ENCODE assay signal across 21 cellular contexts in genomic region chr12:66537866-66538265, GRCh38.
DNase-seq lines count a peak whose midpoint lies in the region; ATAC-seq, FAIRE-seq and TF ChIP-seq lines count a peak whose summit lies in the region.
"Had no signal": no experiment of that assay in that cellular context is flagged by ENCODE, and none has a peak within 500 bp of the region (broad histone marks: within the 10 kb centered on the region; RNA-seq: fewer than 3 reads in every experiment).

No MANE protein-coding gene starts in this region.

- no peaks in the 10 kb centered on the region for H3K4me1 ChIP-seq in H1 (replicated peaks in 1 of 4; ENCODE audit: control insufficient read depth in 3 of 4, insufficient read depth in 4 of 4, low read length in 3 of 4)
- H3K4me1 ChIP-seq: BLaER1 had no signal

- H3K4ac ChIP-seq in H1 (replicated peaks; ENCODE audit: insufficient read length, low read depth, low read length) = no peak overlapping the region

- H3K36me3 Mint-ChIP-seq in activated T-cell treated with anti-CD3 and anti-CD28 coated beads, Interleukin-2, amount 50 U/mL, for 24 hours (ENCODE audit: low read depth) = no peaks in the 10 kb centered on the region
- H3K36me3 Mint-ChIP-seq: CD4-positive, CD25-positive, alpha-beta regulatory T cell; CD8-positive, alpha-beta T cell had no signal

- POLR2A ChIA-PET in H1 (lab: Charles Lee; ENCODE audit: partially characterized antibody) = no interaction called here

- no peak overlapping the region for H4K8ac ChIP-seq in H1 (ENCODE audit: extremely low read depth, insufficient read depth, low read length)

- WGBS in H1 (ENCODE audit: extremely low coverage in 1 of 2, insufficient coverage in 1 of 2, insufficient read length in 1 of 2, insufficient replicate concordance in 2 of 2, low coverage in 1 of 2, low lambda C conversion rate in 2 of 2, missing lambda C conversion rate in 1 of 2), 2 experiments = 97% methylated on average over 3 of the region's 3 CpGs; no CpG with 5 or more reads in 1 of the 2 experiments

- no peak overlapping the region for H3K27ac Mint-ChIP-seq in activated T-cell treated with anti-CD3 and anti-CD28 coated beads, Interleukin-2, amount 50 U/mL, for 24 hours
- H3K27ac Mint-ChIP-seq: B cell; CD4-positive, CD25-positive, alpha-beta regulatory T cell; CD8-positive, alpha-beta T cell; H9 had no signal

- CTCF ChIA-PET in H1 (lab: Charles Lee; ENCODE audit: partially characterized antibody) = interaction anchor here (0.5 kb wide), 1 partner anchor 1742 kb away, joined by 4 read pairs; no protein-coding TSS in a partner anchor

- H3K9me3 ChIP-seq in H1 (ENCODE audit: insufficient read depth in 2 of 2, low read depth in 1 of 2, low read length in 1 of 2) = no peaks in the 10 kb centered on the region
- H3K9me3 ChIP-seq: BLaER1, Caco-2 had no signal

- H2AFZ ChIP-seq in H1 (ENCODE audit: low read length) = no peak overlapping the region
- H2AFZ ChIP-seq: GM23248 had no signal

- no peak overlapping the region for H3K27ac ChIP-seq in H1 (ENCODE audit: low read depth, low read length)
- H3K27ac ChIP-seq: BLaER1, C4-2B, GM23248 had no signal

- H3K56ac ChIP-seq in H1 (replicated peaks; ENCODE audit: insufficient read length, low read depth, low read length) = no peak overlapping the region

- TF ChIP-seq RAD21 in H1 (IDR thresholded peaks at IDR 0.05 in 1 of 2, conservative IDR thresholded peaks at IDR 0.05 in 1 of 2; ENCODE audit: low read depth in 2 of 2, low read length in 2 of 2) = no peak

- H3K9me3 Mint-ChIP-seq in activated T-cell treated with anti-CD3 and anti-CD28 coated beads, Interleukin-2, amount 50 U/mL, for 24 hours = no peaks in the 10 kb centered on the region
- H3K9me3 Mint-ChIP-seq: CD4-positive, CD25-positive, alpha-beta regulatory T cell; CD8-positive, alpha-beta T cell; H9 had no signal

- no peaks in the 10 kb centered on the region; the same call in 1 of the 2 replicates for H3K23me2 ChIP-seq in H1 (ENCODE audit: low read depth, low read length)

- H3K79me1 ChIP-seq in H1 (ENCODE audit: low read depth, low read length) = no peaks in the 10 kb centered on the region

- no peak for TF ChIP-seq EP300 in H1 (IDR thresholded peaks at IDR 0.05; ENCODE audit: borderline replicate concordance in 1 of 2, low read depth in 2 of 2, low read length in 2 of 2)

- no peak overlapping the region for H3K4me3 Mint-ChIP-seq in activated T-cell treated with anti-CD3 and anti-CD28 coated beads, Interleukin-2, amount 50 U/mL, for 24 hours
- H3K4me3 Mint-ChIP-seq: B cell; CD8-positive, alpha-beta T cell; H9 had no signal

- no peak overlapping the region for H3K18ac ChIP-seq in H1 (ENCODE audit: extremely low read depth, low read length)

- peak overlapping the region; percentile 29; the same call in 1 of the 2 replicates for H2BK12ac ChIP-seq in H1 (ENCODE audit: low read depth, low read length)

- H4K5ac ChIP-seq in H1 (ENCODE audit: insufficient read length, low read depth, low read length) = no peak overlapping the region

- FAIRE-seq in D721Med (lab: Jason Lieb, UNC) (peak; percentile 16), H1 (lab: Jason Lieb, UNC) (no peak), frontal cortex (lab: Jason Lieb, UNC) (no peak)
- FAIRE-seq: G401.6, GM12892 had no signal

- H3K9ac ChIP-seq in H1 (replicated peaks in 1 of 4; ENCODE audit: extremely low read depth in 1 of 4, low read depth in 3 of 4, low read length in 3 of 4) = no peak overlapping the region
- H3K9ac ChIP-seq: BLaER1, GM23248 had no signal

- H3K4me2 ChIP-seq in H1 (ENCODE audit: insufficient read depth in 1 of 2, low read depth in 2 of 2, low read length in 2 of 2) = no peak overlapping the region
- H3K4me2 ChIP-seq: BLaER1 had no signal

- no peak overlapping the region for H2BK20ac ChIP-seq in H1 (ENCODE audit: low read length)

- no peak for DNase-seq in D721Med (ENCODE audit: insufficient read length, low spot score)
- DNase-seq in DMS 273 treated with DMSO at 0.1 percent for 48 hours (lab: John Stamatoyannopoulos, UW) = peak; percentile 19
- peak; percentile 90 for DNase-seq in SK-N-DZ (ENCODE audit: low spot score)
- no peak for DNase-seq in H1 (ENCODE audit: low read depth in 1 of 2, low spot score in 2 of 2)
- DNase-seq in frontal cortex (ENCODE audit: low spot score in 2 of 2) = no peak
- no peak for DNase-seq in activated T-cell treated with anti-CD3 and anti-CD28 coated beads, Interleukin-2, amount 50 U/mL, for 24 hours
- no peak for DNase-seq in ureter (ENCODE audit: low spot score)
- DNase-seq: Caco-2; CD4-positive, CD25-positive, alpha-beta regulatory T cell; CD8-positive, alpha-beta T cell; DMS153; DND-41; GM23248; H9 had no signal

- ATAC-seq in GM19455 (IDR thresholded peaks at IDR 0.05; ENCODE audit: unreplicated experiment) = no peak
- ATAC-seq: CD8-positive, alpha-beta T cell; HCT116 had no signal

- no peaks in the 10 kb centered on the region for H3K27me3 Mint-ChIP-seq in activated T-cell treated with anti-CD3 and anti-CD28 coated beads, Interleukin-2, amount 50 U/mL, for 24 hours
- H3K27me3 Mint-ChIP-seq: B cell had no signal

- no peak overlapping the region for H3K14ac ChIP-seq in H1 (ENCODE audit: insufficient read length)

- H2AK5ac ChIP-seq in H1 (ENCODE audit: low read depth, low read length) = no peak overlapping the region

- H2BK15ac ChIP-seq in H1 (ENCODE audit: low read length) = no peak overlapping the region

- no peak for TF ChIP-seq POLR2A in H1 (IDR thresholded peaks at IDR 0.05; ENCODE audit: control extremely low read depth in 1 of 2, low read depth in 2 of 2, low read length in 2 of 2)

- H4K20me1 ChIP-seq in H1 (replicated peaks in 1 of 2; ENCODE audit: control insufficient read depth in 1 of 2, insufficient read depth in 2 of 2, low read length in 2 of 2) = no peaks in the 10 kb centered on the region
- H4K20me1 ChIP-seq: BLaER1 had no signal

- TF ChIP-seq CTCF in D721Med (IDR thresholded peaks at IDR 0.05; ENCODE audit: insufficient read depth, missing control alignments) (no peak), H1 (IDR thresholded peaks at IDR 0.05; ENCODE audit: control extremely low read depth in 1 of 3, insufficient read depth in 1 of 3, low read depth in 1 of 3, low read length in 3 of 3) (no peak)

- H3K79me2 ChIP-seq in H1 (ENCODE audit: control insufficient read depth in 1 of 2, insufficient read depth in 2 of 2, low read length in 2 of 2) = no peaks in the 10 kb centered on the region

- no peaks in the 10 kb centered on the region for H3K27me3 ChIP-seq in H1 (replicated peaks in 1 of 4; ENCODE audit: control insufficient read depth in 3 of 4, extremely low read depth in 1 of 4, insufficient read depth in 3 of 4, low read length in 3 of 4)
- H3K27me3 ChIP-seq: BLaER1 had no signal

- no peaks in the 10 kb centered on the region for H3K4me1 Mint-ChIP-seq in activated T-cell treated with anti-CD3 and anti-CD28 coated beads, Interleukin-2, amount 50 U/mL, for 24 hours (ENCODE audit: low read depth)
- H3K4me1 Mint-ChIP-seq: B cell; CD4-positive, CD25-positive, alpha-beta regulatory T cell had no signal

- H3K4me3 ChIP-seq in H1 (ENCODE audit: extremely low read depth in 1 of 4, insufficient read depth in 2 of 4, low read depth in 3 of 4, low read length in 4 of 4) = no peak overlapping the region
- H3K4me3 ChIP-seq: BLaER1, GM23248 had no signal

- H2BK5ac ChIP-seq in H1 (ENCODE audit: low read depth, low read length) = no peak overlapping the region

- H3K23ac ChIP-seq in H1 (ENCODE audit: insufficient read length) = no peak overlapping the region

- H4K91ac ChIP-seq in H1 (replicated peaks; ENCODE audit: insufficient read length, low read length) = no peak overlapping the region

- no peak overlapping the region for H2BK120ac ChIP-seq in H1 (replicated peaks; ENCODE audit: low read depth, low read length)

- H3K36me3 ChIP-seq in H1 (ENCODE audit: control insufficient read depth in 2 of 4, insufficient read depth in 4 of 4, low read length in 3 of 4) = no peaks in the 10 kb centered on the region

TF ChIP-seq in H1, 55 proteins besides CTCF, POLR2A, EP300 and RAD21:
- TF ChIP-seq YY1 (IDR thresholded peaks at IDR 0.05; ENCODE audit: low read depth, low read length) = no peak
- no peak for TF ChIP-seq CBX5 (IDR thresholded peaks at IDR 0.05; ENCODE audit: low read depth, low read length)
- no peak for TF ChIP-seq POU5F1 (IDR thresholded peaks at IDR 0.05; ENCODE audit: low read depth, low read length)
- no peak for TF ChIP-seq RFX5 (IDR thresholded peaks at IDR 0.05; ENCODE audit: borderline replicate concordance, low read depth, low read length)
TF ChIP-seq in H1: peak in this region for 0.

Comparison
In these comparisons a context has a peak if more than half of its experiments do, and no peak if none do; other contexts are left out.
1. DNase-seq: peak in DMS 273 treated with DMSO at 0.1 percent for 48 hours (single experiment) and SK-N-DZ (single experiment); none in D721Med (single experiment), H1 (0 of 2), frontal cortex (0 of 2), activated T-cell treated with anti-CD3 and anti-CD28 coated beads, Interleukin-2, amount 50 U/mL, for 24 hours (single experiment) and ureter (single experiment).